In the genomic region with DNA sequence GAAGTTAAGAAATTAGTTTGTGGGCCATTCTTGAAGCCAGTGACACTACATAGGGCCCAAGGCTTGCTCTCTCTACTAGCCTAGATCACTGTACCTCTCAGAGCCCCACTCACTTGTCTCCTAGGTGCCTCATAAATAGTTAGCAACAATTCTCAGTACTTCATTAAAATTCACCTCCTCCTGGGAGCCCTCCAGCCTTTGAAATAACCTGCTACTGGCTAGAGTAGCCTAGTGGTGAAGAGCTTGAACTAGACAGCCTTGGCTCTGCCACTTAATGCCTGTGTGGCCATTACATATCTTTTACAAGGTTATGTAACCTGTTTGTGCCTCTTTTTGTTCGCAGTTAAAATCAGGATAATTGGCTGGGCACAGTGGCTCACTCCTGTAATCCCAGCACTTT, we compare ENCODE assay signal across 28 cellular contexts.
"Had no signal": no experiment of that assay in that cellular context is flagged by ENCODE, and none has a peak within 500 bp of the region (broad histone marks: within the 10 kb centered on the region; RNA-seq: fewer than 3 reads in every experiment).

No MANE protein-coding gene starts in this region.

- H3K36me3 Mint-ChIP-seq: stimulated activated effector memory CD8-positive, alpha-beta T cell treated with anti-CD3 and anti-CD28 coated beads, Interleukin-12 subunit alpha, Interleukin-12 subunit beta, amount 100 ng/mL, for 72 hours had no signal

- H3K4me3 ChIP-seq: neural progenitor cell, ovary, psoas muscle, right lobe of liver, sigmoid colon, stomach, thoracic aorta, thyroid gland, tibial nerve, upper lobe of left lung, vagina had no signal

- H3K9me3 ChIP-seq: ovary, psoas muscle, right lobe of liver, sigmoid colon, stomach, thoracic aorta, thyroid gland, vagina had no signal

- H2AFZ ChIP-seq: neural progenitor cell, parathyroid adenoma had no signal

- FAIRE-seq: small intestine, urothelium cell line had no signal

- H3K36me3 ChIP-seq: neural progenitor cell, ovary, right lobe of liver, sigmoid colon, stomach, thoracic aorta, thyroid gland, tibial nerve, upper lobe of left lung, vagina had no signal

- H3K4me3 Mint-ChIP-seq: nephron; neural progenitor cell; stimulated activated effector memory CD8-positive, alpha-beta T cell treated with anti-CD3 and anti-CD28 coated beads, Interleukin-12 subunit alpha, Interleukin-12 subunit beta, amount 100 ng/mL, for 72 hours; stimulated activated naive B cell treated with anti-CD40 and anti-IgM and Interleukin-4, amounts not matched to agents 10 μg/mL and 1 μg/mL and 100 μg/mL, for 72 hours; stimulated activated naive CD8-positive, alpha-beta T cell treated with anti-CD3 and anti-CD28 coated beads, Interleukin-15, Interleukin-2, amounts not matched to agents 100 ng/mL and 50 ng/mL, for 24 hours had no signal

- H3K27ac Mint-ChIP-seq: nephron; neural progenitor cell; progenitor cell of endocrine pancreas; stimulated activated effector memory CD8-positive, alpha-beta T cell treated with anti-CD3 and anti-CD28 coated beads, Interleukin-12 subunit alpha, Interleukin-12 subunit beta, amount 100 ng/mL, for 72 hours; stimulated activated naive B cell treated with anti-CD40 and anti-IgM and Interleukin-4, amounts not matched to agents 10 μg/mL and 1 μg/mL and 100 μg/mL, for 72 hours; stimulated activated naive CD8-positive, alpha-beta T cell treated with anti-CD3 and anti-CD28 coated beads, Interleukin-15, Interleukin-2, amounts not matched to agents 100 ng/mL and 50 ng/mL, for 24 hours had no signal

- H3K9ac ChIP-seq: neural progenitor cell, parathyroid adenoma had no signal

- H3K27me3 ChIP-seq: neural progenitor cell, ovary, right lobe of liver, sigmoid colon, stomach, thyroid gland, tibial nerve, upper lobe of left lung, vagina had no signal

- H3K4me1 Mint-ChIP-seq: nephron; neural progenitor cell; stimulated activated effector memory CD8-positive, alpha-beta T cell treated with anti-CD3 and anti-CD28 coated beads, Interleukin-12 subunit alpha, Interleukin-12 subunit beta, amount 100 ng/mL, for 72 hours had no signal

- ATAC-seq: right cardiac atrium; right lobe of liver; stimulated activated effector memory CD8-positive, alpha-beta T cell treated with anti-CD3 and anti-CD28 coated beads, Interleukin-12 subunit alpha, Interleukin-12 subunit beta, amount 100 ng/mL, for 72 hours; stimulated activated naive B cell treated with anti-CD40 and anti-IgM and Interleukin-4, amounts not matched to agents 10 μg/mL and 1 μg/mL and 100 μg/mL, for 72 hours had no signal

- H3K4me1 ChIP-seq: psoas muscle, right lobe of liver, sigmoid colon, stomach, thyroid gland, upper lobe of left lung, vagina had no signal

- H3K27ac ChIP-seq: neural progenitor cell, ovary, parathyroid adenoma, psoas muscle, right lobe of liver, sigmoid colon, stomach, thoracic aorta, thyroid gland, tibial nerve, upper lobe of left lung, vagina had no signal

- H3K4me2 ChIP-seq: neural progenitor cell had no signal

- H3K27me3 Mint-ChIP-seq: progenitor cell of endocrine pancreas; stimulated activated naive B cell treated with anti-CD40 and anti-IgM and Interleukin-4, amounts not matched to agents 10 μg/mL and 1 μg/mL and 100 μg/mL, for 72 hours; stimulated activated naive CD8-positive, alpha-beta T cell treated with anti-CD3 and anti-CD28 coated beads, Interleukin-15, Interleukin-2, amounts not matched to agents 100 ng/mL and 50 ng/mL, for 24 hours had no signal

- DNase-seq: occipital lobe; ovary; posterior cingulate gyrus; psoas muscle; right cardiac atrium; right lobe of liver; sigmoid colon; small intestine; stimulated activated CD4-positive, alpha-beta T cell treated with anti-CD3 and anti-CD28 coated beads, Interleukin-15, amount 100 ng/mL, for 24 hours; stimulated activated CD4-positive, alpha-beta T cell treated with anti-CD3 and anti-CD28 coated beads, Interleukin-2, amount 100 ng/mL, for 24 hours; stimulated activated CD4-positive, alpha-beta T cell treated with anti-CD3 and anti-CD28 coated beads, Interleukin-2, amount 100 ng/mL, for 48 hours; stimulated activated CD4-positive, alpha-beta T cell treated with anti-CD3 and anti-CD28 coated beads, Interleukin-4, amount 100 ng/mL, for 24 hours; stimulated activated naive B cell treated with anti-CD40 and anti-IgM and Interleukin-4, amounts not matched to agents 10 μg/mL and 1 μg/mL and 100 μg/mL, for 72 hours; stimulated activated naive CD4-positive, alpha-beta T cell treated with Interleukin-2 at 50 U/mL for 16 hours; stomach; thyroid gland; trophoblast cell had no signal
